ENCODE assay signal across 10 cellular contexts in the genomic region with DNA sequence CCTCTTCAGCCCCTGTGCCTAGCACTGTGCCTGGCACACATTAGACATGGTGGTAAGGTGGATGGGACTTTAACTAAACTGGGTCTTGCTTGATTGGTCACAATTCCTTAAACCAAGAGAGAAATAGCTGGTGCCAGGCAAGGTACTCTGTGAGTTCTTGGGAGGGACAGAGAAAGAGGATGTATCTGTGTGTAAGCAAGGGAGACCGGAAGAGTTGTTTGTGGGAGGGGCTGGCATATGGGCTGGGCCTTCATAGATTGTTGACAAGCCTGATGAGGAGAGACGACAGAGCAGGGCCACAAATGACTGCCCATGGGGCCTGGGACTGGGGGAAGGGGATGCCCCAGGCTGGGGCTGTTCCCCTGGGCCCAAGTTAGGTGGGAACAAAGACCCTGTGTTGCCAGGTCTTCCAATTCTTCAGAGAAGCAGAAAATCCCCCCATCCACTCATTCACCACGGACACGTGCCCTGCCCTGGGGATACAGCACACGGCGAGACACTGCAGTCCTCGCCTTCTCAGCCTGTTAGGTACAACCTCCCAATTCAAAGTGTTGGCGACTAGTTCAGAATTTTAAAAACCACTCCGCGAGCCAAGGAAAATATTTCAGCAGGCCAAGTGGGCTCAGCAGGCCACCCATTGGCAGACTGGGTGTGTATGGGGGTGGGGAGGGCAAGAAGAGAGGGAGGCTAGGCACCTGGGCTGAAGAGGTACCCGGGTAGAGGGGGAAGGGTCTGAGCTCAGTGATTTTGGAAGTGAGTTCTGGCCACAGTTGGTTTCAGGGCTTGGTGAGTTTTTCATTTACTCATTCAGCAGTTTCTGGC. TPM values are rescaled to one million over a fixed set of nuclear protein-coding genes. Genes with fewer than 3 reads are reported as not detected.
DNase-seq lines count a peak whose midpoint lies in the region; ATAC-seq and TF ChIP-seq lines count a peak whose summit lies in the region.
"Had no signal": no experiment of that assay in that cellular context is flagged by ENCODE, and none has a peak within 500 bp of the region (broad histone marks: within the 10 kb centered on the region; RNA-seq: fewer than 3 reads in every experiment).

No MANE protein-coding gene starts in this region.

- ATAC-seq in GM21576 (IDR thresholded peaks at IDR 0.05; ENCODE audit: unreplicated experiment) (peak; percentile 85), GM18498 (IDR thresholded peaks at IDR 0.05; ENCODE audit: unreplicated experiment) (no peak), GM21423 (IDR thresholded peaks at IDR 0.05; ENCODE audit: unreplicated experiment) (no peak), GM19397 (IDR thresholded peaks at IDR 0.05; ENCODE audit: unreplicated experiment) (no peak)

- no peak for TF ChIP-seq CTCF in CD14-positive monocyte (IDR thresholded peaks at IDR 0.05)
- TF ChIP-seq CTCF in endothelial cell (IDR thresholded peaks at IDR 0.05; ENCODE audit: unreplicated experiment) = no peak

- H3K9me3 Mint-ChIP-seq in CD14-positive monocyte = peaks cover 4 to 18% (median 10%) of the 10 kb centered on the region in 7 donors
- no peaks in the 10 kb centered on the region for H3K9me3 Mint-ChIP-seq in endothelial cell (ENCODE audit: unreplicated experiment)

- H3K27me3 Mint-ChIP-seq in CD14-positive monocyte (ENCODE audit: low read depth in 3 of 3) (peaks cover 23 to 33% (median 29%) of the 10 kb centered on the region in 3 donors), endothelial cell (ENCODE audit: unreplicated experiment) (peaks cover 7% of the 10 kb centered on the region)

- no peak for DNase-seq in CD14-positive monocyte (ENCODE audit: low spot score)
- DNase-seq in NOMO-1 treated with dmso at 0.1 percent for 144 hours (lab: John Stamatoyannopoulos, UW; ENCODE audit: unreplicated experiment) = peak; percentile 48
- DNase-seq in endothelial cell (ENCODE audit: low spot score) = no peak
- no peak for DNase-seq in HT-29 (ENCODE audit: low spot score)
- DNase-seq: activated CD4-positive, alpha-beta T cell treated with anti-CD3 and anti-CD28 coated beads, Interleukin-2, amount 50 U/mL, for 4 hours; kidney glomerular epithelial cell had no signal

- intact Hi-C loops in CD14-positive monocyte (cut with micrococcal nuclease) = no loop called here

- H3K36me3 Mint-ChIP-seq in CD14-positive monocyte (no peaks in the 10 kb centered on the region), endothelial cell (ENCODE audit: low read depth, unreplicated experiment) (peaks cover 10% of the 10 kb centered on the region)

- H3K27ac Mint-ChIP-seq in CD14-positive monocyte (peak overlapping the region in 2 of 7 donors; percentile 45 to 73), endothelial cell (ENCODE audit: unreplicated experiment) (peak overlapping the region; percentile 76)

- H3K4me3 Mint-ChIP-seq in CD14-positive monocyte (peak overlapping the region; percentile 25 to 33), endothelial cell (ENCODE audit: unreplicated experiment) (no peak overlapping the region)

- H3K4me1 Mint-ChIP-seq in CD14-positive monocyte (peaks cover 10% of the 10 kb centered on the region), endothelial cell (ENCODE audit: unreplicated experiment) (peaks cover 31% of the 10 kb centered on the region)

RNA-seq across cellular contexts. Expression of gene CYP46A1, which starts 11.4 kb away (rescaled TPM):
- not detected for polyA plus RNA-seq in CD14-positive monocyte
- total RNA-seq in endothelial cell (ENCODE audit: unreplicated experiment) = 5.2 TPM
- not detected in 2 replicates for total RNA-seq in HT-29 (2014; rRNA removed; shearing (Covaris generic))

RNA-seq across cellular contexts. Expression of gene HHIPL1, which starts 27.8 kb away (rescaled TPM):
- not detected for polyA plus RNA-seq in CD14-positive monocyte
- total RNA-seq in endothelial cell (ENCODE audit: unreplicated experiment) = 15.1 TPM
- not detected in 2 replicates for total RNA-seq in HT-29 (2014; rRNA removed; shearing (Covaris generic))

Comparison
In these comparisons a context has a peak if more than half of its experiments do, and no peak if none do; other contexts are left out.
1. RNA of gene HHIPL1, which starts 27.8 kb away (total RNA-seq): 15.1 TPM in endothelial cell (single experiment); not detected in HT-29; every median in the first group is over 10 times any median in the second.